1 cellular context compared by ENCODE assay signal in genomic region chr7:66921396-66921917, GRCh38.
A peak's percentile ranks its signal among the peaks of the same experiment; 100 is the strongest.
TF ChIP-seq lines count a peak whose summit lies in the region.

No MANE protein-coding gene starts in this region.

TF ChIP-seq in K562, 482 proteins besides CTCF, POLR2A, EP300 and RAD21 (continued from another document and continues in another):
- TF ChIP-seq, protein P1, sequence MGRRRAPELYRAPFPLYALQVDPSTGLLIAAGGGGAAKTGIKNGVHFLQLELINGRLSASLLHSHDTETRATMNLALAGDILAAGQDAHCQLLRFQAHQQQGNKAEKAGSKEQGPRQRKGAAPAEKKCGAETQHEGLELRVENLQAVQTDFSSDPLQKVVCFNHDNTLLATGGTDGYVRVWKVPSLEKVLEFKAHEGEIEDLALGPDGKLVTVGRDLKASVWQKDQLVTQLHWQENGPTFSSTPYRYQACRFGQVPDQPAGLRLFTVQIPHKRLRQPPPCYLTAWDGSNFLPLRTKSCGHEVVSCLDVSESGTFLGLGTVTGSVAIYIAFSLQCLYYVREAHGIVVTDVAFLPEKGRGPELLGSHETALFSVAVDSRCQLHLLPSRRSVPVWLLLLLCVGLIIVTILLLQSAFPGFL (CRISPR knock-in tag; IDR thresholded peaks at IDR 0.05), result no peak
- TF ChIP-seq, protein P2, sequence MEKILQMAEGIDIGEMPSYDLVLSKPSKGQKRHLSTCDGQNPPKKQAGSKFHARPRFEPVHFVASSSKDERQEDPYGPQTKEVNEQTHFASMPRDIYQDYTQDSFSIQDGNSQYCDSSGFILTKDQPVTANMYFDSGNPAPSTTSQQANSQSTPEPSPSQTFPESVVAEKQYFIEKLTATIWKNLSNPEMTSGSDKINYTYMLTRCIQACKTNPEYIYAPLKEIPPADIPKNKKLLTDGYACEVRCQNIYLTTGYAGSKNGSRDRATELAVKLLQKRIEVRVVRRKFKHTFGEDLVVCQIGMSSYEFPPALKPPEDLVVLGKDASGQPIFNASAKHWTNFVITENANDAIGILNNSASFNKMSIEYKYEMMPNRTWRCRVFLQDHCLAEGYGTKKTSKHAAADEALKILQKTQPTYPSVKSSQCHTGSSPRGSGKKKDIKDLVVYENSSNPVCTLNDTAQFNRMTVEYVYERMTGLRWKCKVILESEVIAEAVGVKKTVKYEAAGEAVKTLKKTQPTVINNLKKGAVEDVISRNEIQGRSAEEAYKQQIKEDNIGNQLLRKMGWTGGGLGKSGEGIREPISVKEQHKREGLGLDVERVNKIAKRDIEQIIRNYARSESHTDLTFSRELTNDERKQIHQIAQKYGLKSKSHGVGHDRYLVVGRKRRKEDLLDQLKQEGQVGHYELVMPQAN (IDR thresholded peaks at IDR 0.05; ENCODE audit: borderline replicate concordance), result peak; percentile 15; the same call in 1 of the 2 replicates
- no peak for TF ChIP-seq HDAC6 (IDR thresholded peaks at IDR 0.05; ENCODE audit: low read depth, low read length)
- TF ChIP-seq ETS2 (tag; IDR thresholded peaks at IDR 0.05; ENCODE audit: borderline replicate concordance, poor library complexity, severe bottlenecking), result no peak
- TF ChIP-seq, protein P3, sequence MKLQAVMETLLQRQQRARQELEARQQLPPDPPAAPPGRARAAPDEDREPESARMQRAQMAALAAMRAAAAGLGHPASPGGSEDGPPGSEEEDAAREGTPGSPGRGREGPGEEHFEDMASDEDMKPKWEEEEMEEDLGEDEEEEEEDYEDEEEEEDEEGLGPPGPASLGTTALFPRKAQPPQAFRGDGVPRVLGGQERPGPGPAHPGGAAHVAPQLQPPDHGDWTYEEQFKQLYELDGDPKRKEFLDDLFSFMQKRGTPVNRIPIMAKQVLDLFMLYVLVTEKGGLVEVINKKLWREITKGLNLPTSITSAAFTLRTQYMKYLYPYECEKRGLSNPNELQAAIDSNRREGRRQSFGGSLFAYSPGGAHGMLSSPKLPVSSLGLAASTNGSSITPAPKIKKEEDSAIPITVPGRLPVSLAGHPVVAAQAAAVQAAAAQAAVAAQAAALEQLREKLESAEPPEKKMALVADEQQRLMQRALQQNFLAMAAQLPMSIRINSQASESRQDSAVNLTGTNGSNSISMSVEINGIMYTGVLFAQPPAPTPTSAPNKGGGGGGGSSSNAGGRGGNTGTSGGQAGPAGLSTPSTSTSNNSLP (IDR thresholded peaks at IDR 0.05; ENCODE audit: borderline replicate concordance, low read depth, low read length), result no peak
- no peak for TF ChIP-seq FOS (IDR thresholded peaks at IDR 0.05; ENCODE audit: extremely low read depth, insufficient read length)
- TF ChIP-seq RBFOX2 (IDR thresholded peaks at IDR 0.05; ENCODE audit: low read depth, low read length), result peak; percentile 24
- no peak for TF ChIP-seq XRCC3 (IDR thresholded peaks at IDR 0.05)
- TF ChIP-seq PTTG1 (tag; IDR thresholded peaks at IDR 0.05; ENCODE audit: low read depth), result no peak
- no peak for TF ChIP-seq ETV1 (tag; conservative IDR thresholded peaks at IDR 0.05; ENCODE audit: low read depth)
- no peak for TF ChIP-seq TEAD4 (IDR thresholded peaks at IDR 0.05; ENCODE audit: low read length)
- TF ChIP-seq TEAD4 (CRISPR knock-in tag; IDR thresholded peaks at IDR 0.05; ENCODE audit: borderline replicate concordance), result no peak
- no peak for TF ChIP-seq FOXO4 (CRISPR knock-in tag; IDR thresholded peaks at IDR 0.05)
- TF ChIP-seq HIVEP1 (CRISPR knock-in tag; IDR thresholded peaks at IDR 0.05), result no peak
- TF ChIP-seq PHB (CRISPR knock-in tag; IDR thresholded peaks at IDR 0.05), result no peak
- no peak for TF ChIP-seq ZNF384 (IDR thresholded peaks at IDR 0.05; ENCODE audit: low read depth, low read length)
- TF ChIP-seq ESRRB (CRISPR knock-in tag; IDR thresholded peaks at IDR 0.05; ENCODE audit: borderline replicate concordance), result no peak
- no peak for TF ChIP-seq L3MBTL2 (IDR thresholded peaks at IDR 0.05)
- no peak for TF ChIP-seq ELF4 (CRISPR knock-in tag; IDR thresholded peaks at IDR 0.05)
- no peak for TF ChIP-seq MCM5 (IDR thresholded peaks at IDR 0.05; ENCODE audit: low read depth)
- no peak for TF ChIP-seq FOXK1 (CRISPR knock-in tag; IDR thresholded peaks at IDR 0.05; ENCODE audit: borderline replicate concordance)
- no peak for TF ChIP-seq HNRNPH1 (optimal IDR thresholded peaks at IDR 0.05; ENCODE audit: low read depth, low read length)
- no peak for TF ChIP-seq MTF1 (CRISPR knock-in tag; IDR thresholded peaks at IDR 0.05; ENCODE audit: borderline replicate concordance)
- TF ChIP-seq PHF21A (IDR thresholded peaks at IDR 0.05; ENCODE audit: borderline replicate concordance, low read depth), result no peak
- TF ChIP-seq, protein P4, sequence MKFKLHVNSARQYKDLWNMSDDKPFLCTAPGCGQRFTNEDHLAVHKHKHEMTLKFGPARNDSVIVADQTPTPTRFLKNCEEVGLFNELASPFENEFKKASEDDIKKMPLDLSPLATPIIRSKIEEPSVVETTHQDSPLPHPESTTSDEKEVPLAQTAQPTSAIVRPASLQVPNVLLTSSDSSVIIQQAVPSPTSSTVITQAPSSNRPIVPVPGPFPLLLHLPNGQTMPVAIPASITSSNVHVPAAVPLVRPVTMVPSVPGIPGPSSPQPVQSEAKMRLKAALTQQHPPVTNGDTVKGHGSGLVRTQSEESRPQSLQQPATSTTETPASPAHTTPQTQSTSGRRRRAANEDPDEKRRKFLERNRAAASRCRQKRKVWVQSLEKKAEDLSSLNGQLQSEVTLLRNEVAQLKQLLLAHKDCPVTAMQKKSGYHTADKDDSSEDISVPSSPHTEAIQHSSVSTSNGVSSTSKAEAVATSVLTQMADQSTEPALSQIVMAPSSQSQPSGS (CRISPR knock-in tag; IDR thresholded peaks at IDR 0.05), result no peak
- peak; percentile 71; the same call in 1 of the 2 replicates for TF ChIP-seq SRSF3 (IDR thresholded peaks at IDR 0.05; ENCODE audit: insufficient read depth, low read length)
- TF ChIP-seq SLC30A9 (CRISPR knock-in tag; IDR thresholded peaks at IDR 0.05), result no peak
- no peak for TF ChIP-seq HMBOX1 (IDR thresholded peaks at IDR 0.05)
- TF ChIP-seq MAFF (IDR thresholded peaks at IDR 0.05; ENCODE audit: low read length), result no peak
- TF ChIP-seq PURB (CRISPR knock-in tag; IDR thresholded peaks at IDR 0.05; ENCODE audit: low read depth), result no peak
- TF ChIP-seq ZNF551 (CRISPR knock-in tag; IDR thresholded peaks at IDR 0.05), result no peak
- TF ChIP-seq NRF1 (conservative IDR thresholded peaks at IDR 0.05 in 1 of 2, IDR thresholded peaks at IDR 0.05 in 1 of 2), result no peak
- TF ChIP-seq STAT5B (CRISPR knock-in tag; IDR thresholded peaks at IDR 0.05), result no peak
- no peak for TF ChIP-seq RNF2 (IDR thresholded peaks at IDR 0.05)
- no peak for TF ChIP-seq EZH2 (IDR thresholded peaks at IDR 0.05; ENCODE audit: borderline replicate concordance, low read depth, low read length)
- peak; percentile 91 for TF ChIP-seq CHD1 (IDR thresholded peaks at IDR 0.05; ENCODE audit: low read length)
- no peak for TF ChIP-seq GTF2F1 (IDR thresholded peaks at IDR 0.05; ENCODE audit: low read depth, low read length)
- no peak for TF ChIP-seq ZNF23 (CRISPR knock-in tag; IDR thresholded peaks at IDR 0.05)
- no peak for TF ChIP-seq TCF3 (CRISPR knock-in tag; IDR thresholded peaks at IDR 0.05)
- peak; percentile 5; the same call in 1 of the 2 replicates for TF ChIP-seq SMAD4 (CRISPR knock-in tag; conservative IDR thresholded peaks at IDR 0.05)
- no peak for TF ChIP-seq PHB2 (IDR thresholded peaks at IDR 0.05; ENCODE audit: low read depth)
- TF ChIP-seq, protein P5, sequence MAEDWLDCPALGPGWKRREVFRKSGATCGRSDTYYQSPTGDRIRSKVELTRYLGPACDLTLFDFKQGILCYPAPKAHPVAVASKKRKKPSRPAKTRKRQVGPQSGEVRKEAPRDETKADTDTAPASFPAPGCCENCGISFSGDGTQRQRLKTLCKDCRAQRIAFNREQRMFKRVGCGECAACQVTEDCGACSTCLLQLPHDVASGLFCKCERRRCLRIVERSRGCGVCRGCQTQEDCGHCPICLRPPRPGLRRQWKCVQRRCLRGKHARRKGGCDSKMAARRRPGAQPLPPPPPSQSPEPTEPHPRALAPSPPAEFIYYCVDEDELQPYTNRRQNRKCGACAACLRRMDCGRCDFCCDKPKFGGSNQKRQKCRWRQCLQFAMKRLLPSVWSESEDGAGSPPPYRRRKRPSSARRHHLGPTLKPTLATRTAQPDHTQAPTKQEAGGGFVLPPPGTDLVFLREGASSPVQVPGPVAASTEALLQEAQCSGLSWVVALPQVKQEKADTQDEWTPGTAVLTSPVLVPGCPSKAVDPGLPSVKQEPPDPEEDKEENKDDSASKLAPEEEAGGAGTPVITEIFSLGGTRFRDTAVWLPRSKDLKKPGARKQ (CRISPR knock-in tag; IDR thresholded peaks at IDR 0.05), result no peak
- no peak for TF ChIP-seq KAT2B (IDR thresholded peaks at IDR 0.05; ENCODE audit: low read depth, low read length)
- no peak for TF ChIP-seq RFX1 (IDR thresholded peaks at IDR 0.05)
- TF ChIP-seq MEF2A (IDR thresholded peaks at IDR 0.05; ENCODE audit: control insufficient read depth, low read depth, low read length), result no peak
- TF ChIP-seq, protein P6, sequence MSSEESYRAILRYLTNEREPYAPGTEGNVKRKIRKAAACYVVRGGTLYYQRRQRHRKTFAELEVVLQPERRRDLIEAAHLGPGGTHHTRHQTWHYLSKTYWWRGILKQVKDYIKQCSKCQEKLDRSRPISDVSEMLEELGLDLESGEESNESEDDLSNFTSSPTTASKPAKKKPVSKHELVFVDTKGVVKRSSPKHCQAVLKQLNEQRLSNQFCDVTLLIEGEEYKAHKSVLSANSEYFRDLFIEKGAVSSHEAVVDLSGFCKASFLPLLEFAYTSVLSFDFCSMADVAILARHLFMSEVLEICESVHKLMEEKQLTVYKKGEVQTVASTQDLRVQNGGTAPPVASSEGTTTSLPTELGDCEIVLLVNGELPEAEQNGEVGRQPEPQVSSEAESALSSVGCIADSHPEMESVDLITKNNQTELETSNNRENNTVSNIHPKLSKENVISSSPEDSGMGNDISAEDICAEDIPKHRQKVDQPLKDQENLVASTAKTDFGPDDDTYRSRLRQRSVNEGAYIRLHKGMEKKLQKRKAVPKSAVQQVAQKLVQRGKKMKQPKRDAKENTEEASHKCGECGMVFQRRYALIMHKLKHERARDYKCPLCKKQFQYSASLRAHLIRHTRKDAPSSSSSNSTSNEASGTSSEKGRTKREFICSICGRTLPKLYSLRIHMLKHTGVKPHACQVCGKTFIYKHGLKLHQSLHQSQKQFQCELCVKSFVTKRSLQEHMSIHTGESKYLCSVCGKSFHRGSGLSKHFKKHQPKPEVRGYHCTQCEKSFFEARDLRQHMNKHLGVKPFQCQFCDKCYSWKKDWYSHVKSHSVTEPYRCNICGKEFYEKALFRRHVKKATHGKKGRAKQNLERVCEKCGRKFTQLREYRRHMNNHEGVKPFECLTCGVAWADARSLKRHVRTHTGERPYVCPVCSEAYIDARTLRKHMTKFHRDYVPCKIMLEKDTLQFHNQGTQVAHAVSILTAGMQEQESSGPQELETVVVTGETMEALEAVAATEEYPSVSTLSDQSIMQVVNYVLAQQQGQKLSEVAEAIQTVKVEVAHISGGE (CRISPR knock-in tag; IDR thresholded peaks at IDR 0.05), result 0 out of 6 replicates have a peak, but pooled peaks of 1 of the 3 experiments have one; percentile 27
- TF ChIP-seq TOE1 (IDR thresholded peaks at IDR 0.05; ENCODE audit: borderline replicate concordance), result peak; percentile 16
- TF ChIP-seq TOE1 (CRISPR knock-in tag; IDR thresholded peaks at IDR 0.05; ENCODE audit: borderline replicate concordance, low read depth), result no peak
- TF ChIP-seq MEF2D (tag; conservative IDR thresholded peaks at IDR 0.05; ENCODE audit: low read depth), result no peak
- no peak for TF ChIP-seq NFXL1 (CRISPR knock-in tag; IDR thresholded peaks at IDR 0.05)
- TF ChIP-seq E2F8 (IDR thresholded peaks at IDR 0.05; ENCODE audit: low read depth, partially characterized antibody), result no peak
- no peak for TF ChIP-seq SNIP1 (IDR thresholded peaks at IDR 0.05; ENCODE audit: low read depth)
- no peak for TF ChIP-seq NR0B1 (IDR thresholded peaks at IDR 0.05; ENCODE audit: partially characterized antibody)
